ENCODE assay signal across 8 cellular contexts in the genomic region with DNA sequence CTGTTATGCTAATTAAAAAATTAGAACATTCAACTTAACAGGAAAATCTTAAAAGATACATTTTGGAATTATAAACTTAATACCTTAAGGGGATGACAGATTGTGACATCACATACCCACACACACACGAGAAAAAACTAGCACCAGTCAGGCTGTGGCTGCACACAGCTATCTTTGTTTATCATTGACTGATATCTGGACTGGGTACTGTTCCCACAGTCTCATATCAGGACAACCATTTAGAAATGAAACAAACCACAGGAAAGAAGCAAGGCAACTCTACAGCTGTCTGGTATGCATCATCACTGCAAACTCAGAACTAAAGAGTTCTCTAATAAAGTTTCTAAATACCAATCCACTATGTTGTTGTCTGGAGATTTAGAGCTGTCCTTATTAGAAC.
DNase-seq lines count a peak whose midpoint lies in the region; ATAC-seq and TF ChIP-seq lines count a peak whose summit lies in the region.

No MANE protein-coding gene starts in this region.

- peaks cover 13% of the 10 kb centered on the region for H3K4me1 ChIP-seq in GM23248 (ENCODE audit: insufficient read depth)
- H3K4me1 ChIP-seq in osteoblast (ENCODE audit: insufficient read depth, low read length), result no peaks in the 10 kb centered on the region

- no peaks in the 10 kb centered on the region for H3K27me3 ChIP-seq in GM23248 (replicated peaks; ENCODE audit: insufficient read depth)
- H3K27me3 ChIP-seq in osteoblast (ENCODE audit: insufficient read depth, low read length), result no peaks in the 10 kb centered on the region

- no peak overlapping the region for H3K4me2 ChIP-seq in GM23248 (ENCODE audit: unreplicated experiment)
- H3K4me2 ChIP-seq in osteoblast (ENCODE audit: insufficient read depth, low read length), result no peak overlapping the region

- H3K79me2 ChIP-seq in GM23248 (ENCODE audit: insufficient read depth) (no peaks in the 10 kb centered on the region), osteoblast (ENCODE audit: insufficient read depth, low read length) (no peaks in the 10 kb centered on the region)

- H4K20me1 ChIP-seq in GM23248 (ENCODE audit: insufficient read depth) (no peaks in the 10 kb centered on the region), osteoblast (ENCODE audit: insufficient read depth, low read length) (no peaks in the 10 kb centered on the region)

- peak; percentile 51 for DNase-seq in GM23248
- DNase-seq in RPMI7951 (ENCODE audit: low read depth), result peak; percentile 50
- peak; percentile 86 for DNase-seq in osteoblast (ENCODE audit: insufficient read length, low spot score, missing footprints)
- no peak for DNase-seq in amniotic stem cell (lab: John Stamatoyannopoulos, UW)
- DNase-seq in SW 1271 (lab: John Stamatoyannopoulos, UW), result no peak
- DNase-seq in NCI-H1092 (lab: John Stamatoyannopoulos, UW), result no peak
- DNase-seq in effector CD4-positive, alpha-beta T cell, result no peak

- ATAC-seq in GM18517 (IDR thresholded peaks at IDR 0.05; ENCODE audit: unreplicated experiment), result peak; percentile 90

- H2AFZ ChIP-seq in GM23248, result no peak overlapping the region
- H2AFZ ChIP-seq in osteoblast (ENCODE audit: low read length), result no peak overlapping the region

- no peak for TF ChIP-seq CTCF in osteoblast (IDR thresholded peaks at IDR 0.05; ENCODE audit: extremely low read depth, low read depth, low read length)

- in situ Hi-C loops in GM23248 (cut with MboI), result no loop called here

- no peaks in the 10 kb centered on the region for H3K9me2 ChIP-seq in GM23248 (ENCODE audit: insufficient read depth)

- 83 to 89% methylated on average over 1 of the region's 1 CpG for WGBS in GM23248 (ENCODE audit: low coverage in 1 of 2, low lambda C conversion rate in 2 of 2, missing lambda C conversion rate in 2 of 2), 2 experiments

- no peak overlapping the region for H3K4me3 ChIP-seq in GM23248
- no peak overlapping the region for H3K4me3 ChIP-seq in osteoblast (ENCODE audit: insufficient read depth, low read length)

- H3F3A ChIP-seq in GM23248 (ENCODE audit: insufficient read depth), result peaks cover 6% of the 10 kb centered on the region

- H3K9ac ChIP-seq in GM23248, result no peak overlapping the region

- H3K27ac ChIP-seq in GM23248, result 0 out of 2 replicates have a peak overlapping the region, but pooled peaks have one; percentile 15
- H3K27ac ChIP-seq in osteoblast (ENCODE audit: low read depth, low read length), result peak overlapping the region; percentile 63

- H3K9me3 ChIP-seq in GM23248 (ENCODE audit: low read depth) (peaks cover 6% of the 10 kb centered on the region), osteoblast (ENCODE audit: low read depth, low read length) (peaks cover 3% of the 10 kb centered on the region)

- H3K36me3 ChIP-seq in GM23248 (ENCODE audit: low read depth) (no peaks in the 10 kb centered on the region), osteoblast (ENCODE audit: insufficient read depth, low read length) (peaks cover 4% of the 10 kb centered on the region)

Comparison
In these comparisons a context has a peak if more than half of its experiments do, and no peak if none do; other contexts are left out.
1. DNase-seq: peak in GM23248 (single experiment), RPMI7951 (single experiment) and osteoblast (single experiment); none in amniotic stem cell (single experiment), SW 1271 (0 of 2), NCI-H1092 (single experiment) and effector CD4-positive, alpha-beta T cell (single experiment).